ENCODE assay signal across 21 cellular contexts in the genomic region with DNA sequence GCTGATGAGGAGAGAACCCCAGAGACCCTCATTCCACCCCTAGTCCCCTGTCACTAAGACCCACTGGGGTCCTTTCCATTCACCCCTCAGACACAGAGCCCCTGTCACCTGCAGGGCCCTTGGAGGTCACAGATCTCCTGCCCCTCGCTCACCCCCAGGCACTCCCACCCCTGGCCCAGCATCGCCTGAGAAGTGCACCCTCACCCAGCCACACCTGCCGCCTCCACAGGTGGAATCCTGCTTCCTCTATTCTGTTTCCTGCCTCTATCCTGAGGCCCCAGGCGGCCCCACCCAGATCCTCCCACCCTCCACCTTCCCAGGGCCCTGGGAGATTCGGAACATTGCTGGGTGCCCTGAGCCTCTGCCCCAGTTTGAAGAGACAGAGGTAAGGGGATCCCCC. TPM values are rescaled to one million over a fixed set of nuclear protein-coding genes. Genes with fewer than 3 reads are reported as not detected.
DNase-seq lines count a peak whose midpoint lies in the region; ATAC-seq and TF ChIP-seq lines count a peak whose summit lies in the region.
"Had no signal": no experiment of that assay in that cellular context is flagged by ENCODE, and none has a peak within 500 bp of the region (broad histone marks: within the 10 kb centered on the region; RNA-seq: fewer than 3 reads in every experiment).

No MANE protein-coding gene starts in this region.

- H3K18ac ChIP-seq in trophoblast cell (ENCODE audit: low read length), result no peak overlapping the region

- H3K4me3 Mint-ChIP-seq in activated naive CD8-positive, alpha-beta T cell treated with anti-CD3 and anti-CD28 coated beads, Interleukin-2, amount 50 U/mL, for 24 hours, result no peak overlapping the region
- no peak overlapping the region for H3K4me3 Mint-ChIP-seq in activated naive CD8-positive, alpha-beta T cell treated with anti-CD3 and anti-CD28 coated beads for 36 hours
- H3K4me3 Mint-ChIP-seq: CD14-positive monocyte; CD4-positive, alpha-beta T cell; CD8-positive, alpha-beta memory T cell had no signal

- peak; percentile 25 for ATAC-seq in activated naive CD8-positive, alpha-beta T cell treated with anti-CD3 and anti-CD28 coated beads, Interleukin-2, amount 50 U/mL, for 24 hours
- ATAC-seq in mucosa of descending colon, result peak; percentile 38
- ATAC-seq: GM12878 had no signal

- H3K27me3 ChIP-seq in trophoblast cell (ENCODE audit: insufficient read depth, low read length), result no peaks in the 10 kb centered on the region
- H3K27me3 ChIP-seq: BE2C; BLaER1 treated with 17β-estradiol and CSF1 and Interleukin-3, amounts not matched to agents 10 nM and 100 nM had no signal

- no peak overlapping the region for H3K14ac ChIP-seq in trophoblast cell (ENCODE audit: low read length)

- no peaks in the 10 kb centered on the region for H3K4me1 ChIP-seq in mucosa of descending colon (ENCODE audit: low read depth)
- peaks cover 12 to 16% of the 10 kb centered on the region in 2 experiments for H3K4me1 ChIP-seq in trophoblast cell (ENCODE audit: control insufficient read depth in 1 of 2, insufficient read depth in 2 of 2, low read length in 2 of 2)

- H3K9ac ChIP-seq in trophoblast cell (ENCODE audit: low read length), result no peak overlapping the region
- H3K9ac ChIP-seq: BLaER1 treated with 17β-estradiol and CSF1 and Interleukin-3, amounts not matched to agents 10 nM and 100 nM; GM23248 had no signal

- no peaks in the 10 kb centered on the region for H3K27me3 Mint-ChIP-seq in activated naive CD8-positive, alpha-beta T cell treated with anti-CD3 and anti-CD28 coated beads, Interleukin-2, amount 50 U/mL, for 24 hours
- H3K27me3 Mint-ChIP-seq in activated naive CD8-positive, alpha-beta T cell treated with anti-CD3 and anti-CD28 coated beads for 36 hours, result no peaks in the 10 kb centered on the region
- H3K27me3 Mint-ChIP-seq: CD4-positive, alpha-beta T cell; CD8-positive, alpha-beta memory T cell had no signal

- H3K23ac ChIP-seq in trophoblast cell (ENCODE audit: low read length), result no peak overlapping the region

- H3K79me1 ChIP-seq in trophoblast cell (ENCODE audit: low read length), result peaks cover 1% of the 10 kb centered on the region

- no peaks in the 10 kb centered on the region for H3K79me2 ChIP-seq in trophoblast cell (ENCODE audit: control insufficient read depth, insufficient read depth, low read length, poor library complexity)

- no peaks in the 10 kb centered on the region for H3K9me3 ChIP-seq in mucosa of descending colon
- H3K9me3 ChIP-seq in trophoblast cell (ENCODE audit: insufficient read depth, low read depth, low read length), result no peaks in the 10 kb centered on the region
- H3K9me3 ChIP-seq: BE2C; BLaER1 treated with 17β-estradiol and CSF1 and Interleukin-3, amounts not matched to agents 10 nM and 100 nM had no signal

- H4K91ac ChIP-seq in trophoblast cell (ENCODE audit: low read depth, low read length), result no peak overlapping the region

- H3K9me3 Mint-ChIP-seq in activated naive CD8-positive, alpha-beta T cell treated with anti-CD3 and anti-CD28 coated beads, Interleukin-2, amount 50 U/mL, for 24 hours, result no peaks in the 10 kb centered on the region
- H3K9me3 Mint-ChIP-seq in activated naive CD8-positive, alpha-beta T cell treated with anti-CD3 and anti-CD28 coated beads for 36 hours, result no peaks in the 10 kb centered on the region
- H3K9me3 Mint-ChIP-seq: CD14-positive monocyte; CD4-positive, alpha-beta T cell; CD8-positive, alpha-beta memory T cell had no signal

- no peaks in the 10 kb centered on the region for H3K36me3 ChIP-seq in mucosa of descending colon (ENCODE audit: low read depth)
- H3K36me3 ChIP-seq in trophoblast cell (ENCODE audit: control insufficient read depth in 1 of 2, insufficient read depth in 2 of 2, low read length in 2 of 2), result no peaks in the 10 kb centered on the region
- H3K36me3 ChIP-seq: BE2C; BLaER1 treated with 17β-estradiol and CSF1 and Interleukin-3, amounts not matched to agents 10 nM and 100 nM had no signal

- TF ChIP-seq CTCF in mucosa of descending colon (IDR thresholded peaks at IDR 0.05), result no peak

- H2AK5ac ChIP-seq in trophoblast cell (ENCODE audit: low read length), result peak overlapping the region; percentile 35

- H4K8ac ChIP-seq in trophoblast cell (ENCODE audit: low read depth, low read length), result no peak overlapping the region

- no CpG with 5 or more reads among the region's 5 CpGs for WGBS in trophoblast cell (ENCODE audit: extremely low coverage, insufficient coverage, insufficient read length)

- intact Hi-C loops in mucosa of descending colon (cut with DNase I, micrococcal nuclease), result loop anchor here in 1 of 2 donors (10.0 kb wide), 1 partner anchor 93 kb away; no protein-coding TSS in a partner anchor

- no peak overlapping the region for H3K4ac ChIP-seq in trophoblast cell (ENCODE audit: low read depth, low read length)

- H3K27ac ChIP-seq in trophoblast cell (ENCODE audit: low read depth, low read length), result no peak overlapping the region
- H3K27ac ChIP-seq: 22Rv1; BLaER1 treated with 17β-estradiol and CSF1 and Interleukin-3, amounts not matched to agents 10 nM and 100 nM; GM23248 had no signal

- H2AFZ ChIP-seq in trophoblast cell (ENCODE audit: insufficient read depth, low read length, poor library complexity), result no peak overlapping the region
- H2AFZ ChIP-seq: GM23248 had no signal

- H3K4me3 ChIP-seq in mucosa of descending colon (no peak overlapping the region), trophoblast cell (ENCODE audit: low read depth, low read length) (no peak overlapping the region)
- H3K4me3 ChIP-seq: BLaER1 treated with 17β-estradiol and CSF1 and Interleukin-3, amounts not matched to agents 10 nM and 100 nM; GM12878; GM23248 had no signal

- in situ Hi-C loops in ACHN (cut with HindIII; ENCODE audit: low pct_ligation_motif_present, low pct_unique_long_range_greater_than_20kb, low sequenced_read_pairs), result no loop called here

- no peak overlapping the region for H4K12ac ChIP-seq in trophoblast cell (ENCODE audit: low read depth, low read length)

- no peak overlapping the region for H2BK12ac ChIP-seq in trophoblast cell (ENCODE audit: low read length)

- H3K36me3 Mint-ChIP-seq in activated naive CD8-positive, alpha-beta T cell treated with anti-CD3 and anti-CD28 coated beads, Interleukin-2, amount 50 U/mL, for 24 hours (ENCODE audit: low read depth), result no peaks in the 10 kb centered on the region
- H3K36me3 Mint-ChIP-seq in activated naive CD8-positive, alpha-beta T cell treated with anti-CD3 and anti-CD28 coated beads for 36 hours, result no peaks in the 10 kb centered on the region
- H3K36me3 Mint-ChIP-seq: CD14-positive monocyte; CD8-positive, alpha-beta memory T cell had no signal

- no peaks in the 10 kb centered on the region for H3K4me1 Mint-ChIP-seq in activated naive CD8-positive, alpha-beta T cell treated with anti-CD3 and anti-CD28 coated beads, Interleukin-2, amount 50 U/mL, for 24 hours
- no peaks in the 10 kb centered on the region for H3K4me1 Mint-ChIP-seq in activated naive CD8-positive, alpha-beta T cell treated with anti-CD3 and anti-CD28 coated beads for 36 hours
- H3K4me1 Mint-ChIP-seq: CD8-positive, alpha-beta memory T cell had no signal

- no peak overlapping the region for H2BK5ac ChIP-seq in trophoblast cell (ENCODE audit: low read depth, low read length, poor library complexity)

- H2BK120ac ChIP-seq in trophoblast cell (ENCODE audit: insufficient read depth, low read length, poor library complexity), result no peak overlapping the region

- H3K27ac Mint-ChIP-seq in activated naive CD8-positive, alpha-beta T cell treated with anti-CD3 and anti-CD28 coated beads, Interleukin-2, amount 50 U/mL, for 24 hours, result no peak overlapping the region
- H3K27ac Mint-ChIP-seq in activated naive CD8-positive, alpha-beta T cell treated with anti-CD3 and anti-CD28 coated beads for 36 hours, result no peak overlapping the region
- H3K27ac Mint-ChIP-seq: CD14-positive monocyte; CD4-positive, alpha-beta T cell; CD8-positive, alpha-beta memory T cell had no signal

- no peak for DNase-seq in activated naive CD8-positive, alpha-beta T cell treated with anti-CD3 and anti-CD28 coated beads, Interleukin-2, amount 50 U/mL, for 24 hours
- no peak for DNase-seq in activated naive CD8-positive, alpha-beta T cell treated with anti-CD3 and anti-CD28 coated beads for 36 hours
- DNase-seq in mucosa of descending colon (no peak), trophoblast cell (no peak), SHP77 treated with DMSO at 0.1 percent for 48 hours (lab: John Stamatoyannopoulos, UW) (no peak), ACHN (no peak)
- DNase-seq: AML-193; BE2C; CD4-positive, alpha-beta T cell; CD8-positive, alpha-beta memory T cell; DMS 273 treated with DMSO at 0.1 percent for 48 hours; DMS79; EL; GM23248; H7; HCEC 1CT had no signal

- H3K4me2 ChIP-seq in trophoblast cell (ENCODE audit: low read length), result no peak overlapping the region

RNA-seq across cellular contexts. Expression of a gene that starts 13.8 kb away (rescaled TPM):
- not detected for total RNA-seq in activated naive CD8-positive, alpha-beta T cell treated with anti-CD3 and anti-CD28 coated beads for 36 hours
- total RNA-seq in mucosa of descending colon, result under 1 TPM in 1 of 3 donors, not detected in 2; 0.76 TPM
- 145 and 161 TPM in 2 replicates for polyA plus RNA-seq in trophoblast cell (2013)
- total RNA-seq: CD4-positive, alpha-beta T cell; H7 had no signal
- polyA plus RNA-seq: CD14-positive monocyte; CD8-positive, alpha-beta memory T cell had no signal

RNA-seq across cellular contexts. Expression of a gene that starts 25.6 kb away (rescaled TPM):
- total RNA-seq in activated naive CD8-positive, alpha-beta T cell treated with anti-CD3 and anti-CD28 coated beads for 36 hours, result not detected
- total RNA-seq in mucosa of descending colon, result not detected
- 7.9 and 8.4 TPM in 2 replicates for polyA plus RNA-seq in trophoblast cell (2013)
- total RNA-seq: CD4-positive, alpha-beta T cell; CD8-positive, alpha-beta memory T cell; GM12878; H1; H7 had no signal
- polyA plus RNA-seq: CD14-positive monocyte; CD8-positive, alpha-beta memory T cell; H1 had no signal

RNA-seq across cellular contexts. Expression of a gene that starts 50.5 kb away (rescaled TPM):
- total RNA-seq in activated naive CD8-positive, alpha-beta T cell treated with anti-CD3 and anti-CD28 coated beads for 36 hours, result 1,000 to 10,000 TPM; 1,196 to 1,277 TPM
- total RNA-seq in mucosa of descending colon, result 100 to 1,000 TPM; 547 to 915 (median 566) TPM
- 905 and 911 TPM in 2 replicates for polyA plus RNA-seq in trophoblast cell (2013)

RNA-seq across cellular contexts. Expression of a gene that starts 51.5 kb away (rescaled TPM):
- total RNA-seq in activated naive CD8-positive, alpha-beta T cell treated with anti-CD3 and anti-CD28 coated beads for 36 hours, result not detected
- total RNA-seq in mucosa of descending colon, result under 1 TPM in 1 of 3 donors, not detected in 2; 0.67 TPM
- 12.0 and 12.4 TPM in 2 replicates for polyA plus RNA-seq in trophoblast cell (2013)
- total RNA-seq: CD4-positive, alpha-beta T cell; CD8-positive, alpha-beta memory T cell; GM12878; GM23248; H1; H7 had no signal
- polyA plus RNA-seq: CD14-positive monocyte; CD8-positive, alpha-beta memory T cell had no signal
